1 cellular context compared by ENCODE assay signal in the genomic region with DNA sequence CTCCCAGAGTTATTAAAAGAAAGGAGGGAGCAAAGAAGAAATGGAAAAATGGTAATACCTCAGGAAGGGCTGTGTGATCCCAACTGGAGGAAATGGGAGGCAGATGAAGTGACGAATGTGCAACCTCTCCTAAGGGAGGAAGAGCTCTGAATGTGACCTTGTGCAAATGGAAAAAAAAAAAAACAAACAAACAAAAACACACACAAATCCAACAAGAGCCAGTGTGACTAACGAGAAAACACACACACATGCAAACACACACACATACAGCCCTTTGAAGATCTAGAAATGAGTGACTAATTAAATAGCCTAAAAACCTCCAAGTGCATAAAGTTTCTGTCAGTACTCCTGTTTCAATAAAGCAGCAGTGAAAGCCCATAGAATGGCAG.
TF ChIP-seq lines count a peak whose summit lies in the region.

No MANE protein-coding gene starts in this region.

TF ChIP-seq in H1, 55 proteins besides CTCF, POLR2A, EP300 and RAD21:
- no peak for TF ChIP-seq TCF12 (IDR thresholded peaks at IDR 0.05; ENCODE audit: low read depth, low read length)
- no peak for TF ChIP-seq HDAC2 (IDR thresholded peaks at IDR 0.05; ENCODE audit: borderline replicate concordance in 1 of 2, low read depth in 2 of 2, low read length in 2 of 2)
- no peak for TF ChIP-seq FOSL1 (IDR thresholded peaks at IDR 0.05; ENCODE audit: insufficient read depth, low read depth, low read length)
- TF ChIP-seq JUND (IDR thresholded peaks at IDR 0.05; ENCODE audit: low read length), result no peak
- TF ChIP-seq MAX (IDR thresholded peaks at IDR 0.05), result no peak
- TF ChIP-seq, protein P1, sequence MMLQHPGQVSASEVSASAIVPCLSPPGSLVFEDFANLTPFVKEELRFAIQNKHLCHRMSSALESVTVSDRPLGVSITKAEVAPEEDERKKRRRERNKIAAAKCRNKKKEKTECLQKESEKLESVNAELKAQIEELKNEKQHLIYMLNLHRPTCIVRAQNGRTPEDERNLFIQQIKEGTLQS (IDR thresholded peaks at IDR 0.05; ENCODE audit: insufficient read depth, low read depth, low read length), result no peak
- TF ChIP-seq SUZ12 (IDR thresholded peaks at IDR 0.05; ENCODE audit: low read length), result no peak
- TF ChIP-seq NANOG (IDR thresholded peaks at IDR 0.05; ENCODE audit: insufficient read depth, low read depth, low read length, poor library complexity, severe bottlenecking), result no peak
- no peak for TF ChIP-seq GABPA (IDR thresholded peaks at IDR 0.05; ENCODE audit: borderline replicate concordance, insufficient read depth, low read length)
